9 cellular contexts compared by ENCODE assay signal in the genomic region with DNA sequence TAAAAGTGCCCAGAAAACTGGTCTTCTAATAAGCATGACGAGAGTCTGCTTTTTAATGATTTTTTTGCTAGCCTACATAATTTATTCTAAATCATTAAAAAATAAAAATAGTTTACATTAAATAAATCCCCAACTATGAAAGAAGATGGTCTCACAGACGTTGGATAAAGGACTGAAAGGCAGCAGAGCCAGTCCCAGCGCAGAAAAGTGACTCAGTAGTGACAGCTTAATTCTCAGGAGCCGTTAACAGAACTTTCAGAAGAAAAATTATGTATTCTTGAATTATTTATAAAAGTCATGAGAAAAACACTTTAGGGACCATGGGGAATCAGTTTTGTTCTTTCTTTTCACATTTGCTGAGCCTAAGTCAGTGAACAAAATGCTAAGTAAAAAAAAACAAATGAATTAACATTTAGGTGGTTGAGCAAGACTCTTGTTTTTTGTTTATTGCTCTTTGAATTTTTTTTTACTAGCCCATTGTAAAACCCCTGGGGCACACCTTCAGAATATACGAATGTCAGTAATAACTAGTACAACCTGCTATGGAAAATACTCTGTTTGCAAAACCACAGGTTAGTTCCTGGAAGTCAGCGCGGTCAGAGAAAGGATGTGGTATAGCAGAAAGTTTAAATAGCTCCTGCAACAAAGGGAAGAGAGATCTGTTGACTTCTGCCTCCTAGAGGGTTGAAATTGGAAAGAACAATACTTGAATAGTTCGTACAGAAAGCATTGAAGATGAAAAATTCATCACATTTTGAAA. TPM values are rescaled to one million over a fixed set of nuclear protein-coding genes. Genes with fewer than 3 reads are reported as not detected.
DNase-seq lines count a peak whose midpoint lies in the region; ATAC-seq and TF ChIP-seq lines count a peak whose summit lies in the region.
"Had no signal": no experiment of that assay in that cellular context is flagged by ENCODE, and none has a peak within 500 bp of the region (broad histone marks: within the 10 kb centered on the region; RNA-seq: fewer than 3 reads in every experiment).

No MANE protein-coding gene starts in this region.

- H3K27ac Mint-ChIP-seq in nephron progenitor cell (peak overlapping the region; percentile 57), WTC11 (no peak overlapping the region)

- CTCF ChIA-PET in WTC11 (lab: Charles Lee), result interaction anchor here (0.7 to 1.3 kb wide), 3 partner anchors 12 to 67 kb away, joined by 3 read pairs; no protein-coding TSS in a partner anchor

- no peak overlapping the region for H3K27ac ChIP-seq in caudate nucleus (ENCODE audit: low read depth, low read length)
- H3K27ac ChIP-seq: thyroid gland had no signal

- peaks cover 41% of the 10 kb centered on the region for H3K4me1 Mint-ChIP-seq in nephron progenitor cell
- H3K4me1 Mint-ChIP-seq in WTC11, result peaks cover 38% of the 10 kb centered on the region

- TF ChIP-seq CTCF in nephron progenitor cell (IDR thresholded peaks at IDR 0.05), result no peak
- TF ChIP-seq CTCF in WTC11 (IDR thresholded peaks at IDR 0.05), result no peak

- H3K4me3 Mint-ChIP-seq in nephron progenitor cell (peak overlapping the region; percentile 43), WTC11 (no peak overlapping the region)

- H3K27me3 Mint-ChIP-seq in nephron progenitor cell (ENCODE audit: low read depth, poor library complexity) (peaks cover 3% of the 10 kb centered on the region), WTC11 (ENCODE audit: low read depth) (peaks cover 15% of the 10 kb centered on the region)

- H3K9me3 Mint-ChIP-seq in nephron progenitor cell (no peaks in the 10 kb centered on the region), WTC11 (no peaks in the 10 kb centered on the region)

- DNase-seq in activated CD4-positive, alpha-beta T cell treated with anti-CD3 and anti-CD28 coated beads, Interleukin-2, amount 50 U/mL, for 4 hours, result peak; percentile 41 to 48
- no peak for DNase-seq in nephron progenitor cell
- no peak for DNase-seq in epidermal melanocyte (ENCODE audit: insufficient read length, low spot score)
- no peak for DNase-seq in caudate nucleus (lab: John Stamatoyannopoulos, UW)
- DNase-seq in WTC11 (ENCODE audit: low spot score), result no peak
- DNase-seq in NCI-H510A treated with DMSO at 0.1 percent for 48 hours (lab: John Stamatoyannopoulos, UW), result no peak

- H3K36me3 Mint-ChIP-seq in nephron progenitor cell (ENCODE audit: low read depth) (no peaks in the 10 kb centered on the region), WTC11 (no peaks in the 10 kb centered on the region)

- ATAC-seq in GM19438 (IDR thresholded peaks at IDR 0.05; ENCODE audit: low read depth, unreplicated experiment), result peak; percentile 91
- peak; percentile 97 for ATAC-seq in HG03432 (IDR thresholded peaks at IDR 0.05; ENCODE audit: unreplicated experiment)
- no peak for ATAC-seq in WTC11

- POLR2A ChIA-PET in WTC11 (lab: Charles Lee), result interaction anchor here (0.6 to 1.8 kb wide), 2 partner anchors 12 kb away, joined by 3 to 6 read pairs; no protein-coding TSS in a partner anchor

TF ChIP-seq in WTC11, 78 proteins besides CTCF, POLR2A, EP300 and RAD21 (continues in another document):
- TF ChIP-seq ETV6 (CRISPR knock-in tag; IDR thresholded peaks at IDR 0.05), result no peak
- TF ChIP-seq ATF2 (CRISPR knock-in tag; IDR thresholded peaks at IDR 0.05; ENCODE audit: borderline replicate concordance, low read depth), result no peak
- no peak for TF ChIP-seq MLX (CRISPR knock-in tag; IDR thresholded peaks at IDR 0.05)
- no peak for TF ChIP-seq RORB (CRISPR knock-in tag; IDR thresholded peaks at IDR 0.05)
- no peak for TF ChIP-seq ERG (CRISPR knock-in tag; IDR thresholded peaks at IDR 0.05)
- TF ChIP-seq, protein P1, sequence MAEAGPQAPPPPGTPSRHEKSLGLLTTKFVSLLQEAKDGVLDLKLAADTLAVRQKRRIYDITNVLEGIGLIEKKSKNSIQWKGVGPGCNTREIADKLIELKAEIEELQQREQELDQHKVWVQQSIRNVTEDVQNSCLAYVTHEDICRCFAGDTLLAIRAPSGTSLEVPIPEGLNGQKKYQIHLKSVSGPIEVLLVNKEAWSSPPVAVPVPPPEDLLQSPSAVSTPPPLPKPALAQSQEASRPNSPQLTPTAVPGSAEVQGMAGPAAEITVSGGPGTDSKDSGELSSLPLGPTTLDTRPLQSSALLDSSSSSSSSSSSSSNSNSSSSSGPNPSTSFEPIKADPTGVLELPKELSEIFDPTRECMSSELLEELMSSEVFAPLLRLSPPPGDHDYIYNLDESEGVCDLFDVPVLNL (CRISPR knock-in tag; IDR thresholded peaks at IDR 0.05; ENCODE audit: borderline replicate concordance, low read depth), result no peak
- no peak for TF ChIP-seq NFATC4 (CRISPR knock-in tag; IDR thresholded peaks at IDR 0.05)
- no peak for TF ChIP-seq CREM (CRISPR knock-in tag; IDR thresholded peaks at IDR 0.05)
- TF ChIP-seq ATF6 (CRISPR knock-in tag; IDR thresholded peaks at IDR 0.05), result no peak
- TF ChIP-seq CBFB (CRISPR knock-in tag; IDR thresholded peaks at IDR 0.05; ENCODE audit: low read depth), result no peak
- TF ChIP-seq FOXJ3 (CRISPR knock-in tag; IDR thresholded peaks at IDR 0.05; ENCODE audit: borderline replicate concordance), result no peak
- TF ChIP-seq HMGA2 (CRISPR knock-in tag; IDR thresholded peaks at IDR 0.05), result no peak
- TF ChIP-seq OVOL2 (CRISPR knock-in tag; IDR thresholded peaks at IDR 0.05; ENCODE audit: borderline replicate concordance), result no peak
- no peak for TF ChIP-seq GABPB1 (CRISPR knock-in tag; IDR thresholded peaks at IDR 0.05)
- TF ChIP-seq USF1 (CRISPR knock-in tag; IDR thresholded peaks at IDR 0.05), result no peak
- no peak for TF ChIP-seq ZBTB43 (CRISPR knock-in tag; IDR thresholded peaks at IDR 0.05)

RNA-seq across cellular contexts. Expression of gene CCDC160, which starts 50.4 kb away (rescaled TPM):
- total RNA-seq in WTC11 (2021), result 1.7 to 1.9 TPM (median 1.8 TPM) in 3 replicates

Comparison
In these comparisons a context has a peak if more than half of its experiments do, and no peak if none do; other contexts are left out.
1. DNase-seq: peak in activated CD4-positive, alpha-beta T cell treated with anti-CD3 and anti-CD28 coated beads, Interleukin-2, amount 50 U/mL, for 4 hours (2 of 2); none in nephron progenitor cell (single experiment), epidermal melanocyte (single experiment), caudate nucleus (0 of 61), WTC11 (single experiment) and NCI-H510A treated with DMSO at 0.1 percent for 48 hours (single experiment).